In the genomic region with DNA sequence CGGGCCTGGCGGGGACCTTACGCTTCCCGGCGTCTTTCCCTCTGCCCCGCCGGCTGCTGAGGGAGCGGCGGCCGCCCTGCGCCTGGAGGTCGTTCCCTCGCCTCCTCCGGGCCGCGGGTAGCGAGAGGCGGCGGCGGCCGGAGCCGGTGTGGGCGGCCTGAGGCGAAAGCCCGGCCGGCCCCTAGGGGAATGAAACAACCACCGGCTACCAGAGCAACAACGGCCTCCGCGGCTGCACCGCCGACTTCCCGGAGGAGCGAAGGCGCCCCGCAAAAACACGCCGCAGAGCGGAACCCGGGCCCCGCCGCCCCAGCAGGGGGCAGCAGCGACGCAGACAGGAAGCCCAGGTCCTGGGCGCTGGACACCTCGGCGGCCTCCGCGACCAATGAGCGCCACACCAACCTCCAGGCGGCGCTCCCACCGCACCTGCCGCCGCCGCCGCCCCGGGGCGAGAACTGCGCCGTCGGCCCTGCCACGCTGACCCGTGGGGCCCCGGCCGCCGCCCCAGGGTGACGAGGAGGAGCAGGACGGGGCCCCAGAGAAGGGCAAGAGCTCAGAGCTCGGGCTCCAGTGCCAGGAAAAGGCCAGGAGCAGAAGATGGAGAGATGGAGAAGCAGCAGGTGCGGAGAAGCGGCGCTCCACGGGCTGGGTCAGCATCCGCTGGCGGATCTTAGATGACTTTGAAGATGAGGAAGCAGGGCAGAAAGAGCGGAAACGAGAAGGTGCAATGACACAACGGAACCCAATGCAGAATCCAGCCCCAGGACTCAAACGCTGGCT, we compare ENCODE assay signal across 9 cellular contexts. TPM values are rescaled to one million over a fixed set of nuclear protein-coding genes. Genes with fewer than 3 reads are reported as not detected.
DNase-seq lines count a peak whose midpoint lies in the region; ATAC-seq and TF ChIP-seq lines count a peak whose summit lies in the region.
"Had no signal": no experiment of that assay in that cellular context is flagged by ENCODE, and none has a peak within 500 bp of the region (broad histone marks: within the 10 kb centered on the region; RNA-seq: fewer than 3 reads in every experiment).

No MANE protein-coding gene starts in this region.

- H3K4me3 ChIP-seq in mammary epithelial cell (replicated peaks in 1 of 3; ENCODE audit: insufficient read depth in 1 of 3, low read depth in 2 of 3, low read length in 3 of 3) (peak overlapping the region; percentile 58 to 66 (median 66)), spleen (peak overlapping the region; percentile 47 to 73 (median 54))

- no peaks in the 10 kb centered on the region for H3K79me2 ChIP-seq in mammary epithelial cell (ENCODE audit: insufficient read depth, low read length)

- in situ Hi-C loops in mammary epithelial cell (cut with MboI; ENCODE audit: low sequenced_read_pairs in 2 of 2), result loop anchor here in 1 of 2 donors (25.0 kb wide), 1 partner anchor 404 kb away; no protein-coding TSS in a partner anchor

- dilution Hi-C loops in mammary epithelial cell (cut with HindIII; ENCODE audit: low sequenced_read_pairs), result no loop called here

- peak overlapping the region; percentile 95 for H2AFZ ChIP-seq in mammary epithelial cell (ENCODE audit: low read depth, low read length)

- peak overlapping the region; percentile 67 for H3K9ac ChIP-seq in mammary epithelial cell (ENCODE audit: insufficient read depth, low read length)

- DNase-seq in NCI-H1417 (lab: John Stamatoyannopoulos, UW) (peak; percentile 65 to 86 (median 77)), NCI-H1417 treated with DMSO at 0.1 percent for 48 hours (lab: John Stamatoyannopoulos, UW) (no peak), NCI-H1930 (lab: John Stamatoyannopoulos, UW) (peak; percentile 62 to 79), mammary epithelial cell (peak; percentile 70), inferior parietal cortex (ENCODE audit: extremely low spot score) (peak; percentile 63), spleen (peak; percentile 96)
- DNase-seq: DND-41 had no signal

- H4K20me1 ChIP-seq in mammary epithelial cell (ENCODE audit: insufficient read depth, low read length), result no peaks in the 10 kb centered on the region

- peak overlapping the region; percentile 84 for H3K27ac ChIP-seq in VCaP
- H3K27ac ChIP-seq in mammary epithelial cell (ENCODE audit: insufficient read depth, low read depth, low read length), result no peak overlapping the region
- H3K27ac ChIP-seq in spleen, result peak overlapping the region; percentile 43 to 89 (median 80)

- H3K9me3 ChIP-seq in mammary epithelial cell (replicated peaks; ENCODE audit: insufficient read depth, low read length) (no peaks in the 10 kb centered on the region), spleen (no peaks in the 10 kb centered on the region)

- no peak for TF ChIP-seq POLR2A in spleen (IDR thresholded peaks at IDR 0.05)

- ATAC-seq in HG02870 (IDR thresholded peaks at IDR 0.05; ENCODE audit: unreplicated experiment), result peak; percentile 96

- 12% methylated on average over 28 of the region's 80 CpGs for WGBS in mammary epithelial cell (ENCODE audit: low coverage, missing lambda C conversion rate)
- WGBS in spleen, 5 donors, result 2 to 8% (median 3%) methylated on average over 18 to 80 of the region's 80 CpGs

- TF ChIP-seq CTCF in VCaP (conservative IDR thresholded peaks at IDR 0.05), result peak; percentile 98
- TF ChIP-seq CTCF in mammary epithelial cell (conservative IDR thresholded peaks at IDR 0.05 in 1 of 2, IDR thresholded peaks at IDR 0.05 in 1 of 2; ENCODE audit: extremely low read depth in 1 of 2, insufficient read depth in 1 of 2, low read depth in 1 of 2, low read length in 2 of 2), result peak; percentile 49 to 74
- peak; percentile 61 to 97 (median 87) for TF ChIP-seq CTCF in spleen (IDR thresholded peaks at IDR 0.05 in 8 of 11, conservative IDR thresholded peaks at IDR 0.05 in 3 of 11)

- no peaks in the 10 kb centered on the region for H3K27me3 ChIP-seq in mammary epithelial cell (ENCODE audit: insufficient read depth, low read length)
- peaks cover 0 to 16% (median 0%) of the 10 kb centered on the region in 7 donors for H3K27me3 ChIP-seq in spleen (replicated peaks in 1 of 7)

- CTCF ChIA-PET in mammary epithelial cell (lab: Charles Lee; ENCODE audit: low non-redundant PET), result interaction anchor here (0.5 to 0.8 kb wide), 4 partner anchors 50 to 330 kb away, joined by 3 to 5 read pairs (median 4); no protein-coding TSS in a partner anchor

- intact Hi-C loops in mammary epithelial cell (cut with micrococcal nuclease), result loop anchor here (1.0 to 5.0 kb wide), 5 partner anchors 50 to 553 kb away; no protein-coding TSS in a partner anchor
- intact Hi-C loops in spleen (cut with DNase I; ENCODE audit: low total_unique reads), result loop anchor here (10.0 kb wide), 1 partner anchor 181 kb away; no protein-coding TSS in a partner anchor

- H3K4me1 ChIP-seq in mammary epithelial cell (ENCODE audit: insufficient read depth, low read length) (peaks cover 4% of the 10 kb centered on the region), spleen (peaks cover 0 to 21% (median 10%) of the 10 kb centered on the region in 6 donors)

- H3K36me3 ChIP-seq in mammary epithelial cell (ENCODE audit: insufficient read depth, low read length) (no peaks in the 10 kb centered on the region), spleen (no peaks in the 10 kb centered on the region)

- peak overlapping the region; percentile 93 for H3K4me2 ChIP-seq in mammary epithelial cell (ENCODE audit: insufficient read depth, low read depth, low read length)

- no TSS peak for BruUV-seq in mammary epithelial cell (replicated peaks; lab: Mats Ljungman, UMichigan)

RNA-seq across cellular contexts. Expression of a gene that starts 10.4 kb away (rescaled TPM):
- total RNA-seq in mammary epithelial cell (not detected), spleen (not detected)
- polyA plus RNA-seq in mammary epithelial cell (not detected), spleen (not detected)
- polyA minus RNA-seq in mammary epithelial cell, result not detected
